ENCODE assay signal across 15 cellular contexts in genomic region chr20:6162239-6162638, GRCh38. TPM values are rescaled to one million over a fixed set of nuclear protein-coding genes. Genes with fewer than 3 reads are reported as not detected.
DNase-seq lines count a peak whose midpoint lies in the region; ATAC-seq and TF ChIP-seq lines count a peak whose summit lies in the region.
"Had no signal": no experiment of that assay in that cellular context is flagged by ENCODE, and none has a peak within 500 bp of the region (broad histone marks: within the 10 kb centered on the region; RNA-seq: fewer than 3 reads in every experiment).

No MANE protein-coding gene starts in this region.

- peaks cover 0 to 6% of the 10 kb centered on the region in 2 donors for H3K9me3 ChIP-seq in left lung
- H3K9me3 ChIP-seq in tibial artery = peaks cover 0 to 6% (median 1%) of the 10 kb centered on the region in 3 donors
- H3K9me3 ChIP-seq: suprapubic skin had no signal

- peak; percentile 75 for ATAC-seq in left lung
- no peak for ATAC-seq in HG02970 (IDR thresholded peaks at IDR 0.05; ENCODE audit: low FRiP score, unreplicated experiment)
- no peak for ATAC-seq in HG02763 (IDR thresholded peaks at IDR 0.05; ENCODE audit: unreplicated experiment)
- ATAC-seq: activated T-helper 17 cell treated with anti-CD3 and anti-CD28 coated beads, Interleukin-2, amount 50 U/mL, for 72 hours had no signal

- H3K36me3 ChIP-seq in left lung (no peaks in the 10 kb centered on the region), tibial artery (no peaks in the 10 kb centered on the region)
- H3K36me3 ChIP-seq: suprapubic skin had no signal

- TF ChIP-seq CTCF in left lung (IDR thresholded peaks at IDR 0.05) = no peak
- no peak for TF ChIP-seq CTCF in tibial artery (IDR thresholded peaks at IDR 0.05)

- no peak overlapping the region for H3K4me3 ChIP-seq in left lung
- H3K4me3 ChIP-seq in tibial artery = no peak overlapping the region
- H3K4me3 ChIP-seq: PC-9, suprapubic skin had no signal

- DNase-seq in NCI-H226 (peak; percentile 49), fibroblast of gingiva (ENCODE audit: low read depth) (peak; percentile 78), left lung (peak in 1 of 2 donors; percentile 34), tibial artery (peak; percentile 67 to 84), DMS114 treated with DMSO at 0.1 percent for 48 hours (lab: John Stamatoyannopoulos, UW; ENCODE audit: unreplicated experiment) (no peak)
- DNase-seq in central memory CD4-positive, alpha-beta T cell = no peak
- DNase-seq: activated CD4-positive, alpha-beta T cell treated with anti-CD3 and anti-CD28 coated beads, Interleukin-2, amount 50 U/mL, for 1 hour; COR-L47; NCI-H345; PC-9; retina had no signal

- intact Hi-C loops in left lung (cut with DNase I) = no loop called here
- intact Hi-C loops in tibial artery (cut with DNase I; ENCODE audit: low total_unique reads) = no loop called here

- H3K27ac ChIP-seq in left lung (no peak overlapping the region), tibial artery (no peak overlapping the region)
- H3K27ac ChIP-seq: PC-9, suprapubic skin had no signal

- peaks cover 0 to 5% of the 10 kb centered on the region in 2 donors for H3K4me1 ChIP-seq in left lung
- H3K4me1 ChIP-seq in tibial artery = peaks cover 0 to 30% (median 15%) of the 10 kb centered on the region in 4 donors
- H3K4me1 ChIP-seq: suprapubic skin had no signal

- H3K27me3 ChIP-seq in left lung (no peaks in the 10 kb centered on the region), tibial artery (peaks cover 0 to 16% of the 10 kb centered on the region in 2 donors)
- H3K27me3 ChIP-seq: suprapubic skin had no signal

RNA-seq across cellular contexts. Expression of gene FERMT1, which starts 39.4 kb away (rescaled TPM):
- 1 to 10 TPM; 5.3 to 7.2 TPM for total RNA-seq in left lung

Comparison
In these comparisons a context has a peak if more than half of its experiments do, and no peak if none do; other contexts are left out.
1. DNase-seq: peak in NCI-H226 (single experiment), fibroblast of gingiva (single experiment) and tibial artery (2 of 2); none in DMS114 treated with DMSO at 0.1 percent for 48 hours (single experiment) and central memory CD4-positive, alpha-beta T cell (single experiment).